In genomic region chr16:31149332-31149731, GRCh38 we compare ENCODE assay signal across 2 cellular contexts.
TF ChIP-seq lines count a peak whose summit lies in the region.

No MANE protein-coding gene starts in this region.

TF ChIP-seq in GM23338, 12 proteins besides CTCF, POLR2A, EP300 and RAD21:
- TF ChIP-seq ETS1 (IDR thresholded peaks at IDR 0.05) (no peak), JUNB (IDR thresholded peaks at IDR 0.05; ENCODE audit: unreplicated experiment) (no peak), REST (IDR thresholded peaks at IDR 0.05; ENCODE audit: unreplicated experiment) (no peak), ZNF331 (CRISPR knock-in tag; IDR thresholded peaks at IDR 0.05; ENCODE audit: low read depth) (no peak), NANOG (IDR thresholded peaks at IDR 0.05; ENCODE audit: borderline replicate concordance) (no peak), STAT1 (IDR thresholded peaks at IDR 0.05; ENCODE audit: unreplicated experiment) (no peak), EZH2 (IDR thresholded peaks at IDR 0.05; ENCODE audit: low read depth, unreplicated experiment) (no peak), ZNF462 (CRISPR knock-in tag; IDR thresholded peaks at IDR 0.05) (no peak)

TF ChIP-seq in WTC11, 78 proteins besides CTCF, POLR2A, EP300 and RAD21:
- TF ChIP-seq FOXJ3 (CRISPR knock-in tag; IDR thresholded peaks at IDR 0.05; ENCODE audit: borderline replicate concordance) (no peak), IRF1 (CRISPR knock-in tag; IDR thresholded peaks at IDR 0.05) (no peak), ETV6 (CRISPR knock-in tag; IDR thresholded peaks at IDR 0.05) (no peak), NFE2L1 (CRISPR knock-in tag; IDR thresholded peaks at IDR 0.05) (no peak)
